7 cellular contexts compared by ENCODE assay signal in the genomic region with DNA sequence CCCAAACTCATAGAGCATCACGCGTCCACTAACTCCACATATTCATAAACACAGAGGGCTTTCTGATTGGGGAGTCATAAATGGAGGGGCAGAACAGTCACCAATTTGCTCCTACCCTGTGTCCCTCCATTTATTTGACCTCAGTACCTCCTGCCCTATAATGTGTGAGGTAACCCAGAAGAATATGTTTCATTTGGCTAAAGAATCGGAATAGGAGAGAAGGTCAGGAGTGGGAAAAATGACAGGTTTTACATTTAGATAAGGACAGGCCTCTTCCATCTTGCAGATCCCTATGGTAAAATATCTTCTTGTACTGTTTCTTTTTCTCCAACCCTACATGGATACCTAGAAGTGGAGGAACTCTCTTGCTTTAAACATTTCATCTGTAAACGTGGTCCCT.
"Had no signal": no experiment of that assay in that cellular context is flagged by ENCODE, and none has a peak within 500 bp of the region (broad histone marks: within the 10 kb centered on the region; RNA-seq: fewer than 3 reads in every experiment).

No MANE protein-coding gene starts in this region.

- ATAC-seq: HepG2, K562 had no signal

- H3K27me3 Mint-ChIP-seq: IgD-negative memory B cell had no signal

- DNase-seq: IMR-90, KG1 had no signal

- FAIRE-seq: HepG2, HTR-8/SVneo, K562 had no signal

- H3K4me3 ChIP-seq: K562 had no signal

- H3K27ac Mint-ChIP-seq: IgD-negative memory B cell had no signal

- H3K4me3 Mint-ChIP-seq: IgD-negative memory B cell had no signal

- H3K27ac ChIP-seq: HL-60 had no signal

- H3K36me3 Mint-ChIP-seq: IgD-negative memory B cell had no signal
